Comparison of ENCODE assay signal across 1 cellular context in genomic region chr2:11094021-11094810, GRCh38.
TF ChIP-seq lines count a peak whose summit lies in the region.

No MANE protein-coding gene starts in this region.

TF ChIP-seq in GM23338, 12 proteins besides CTCF, POLR2A, EP300 and RAD21 (continued from another document):
- TF ChIP-seq ZNF462 (CRISPR knock-in tag; IDR thresholded peaks at IDR 0.05) (no peak), JUNB (IDR thresholded peaks at IDR 0.05; ENCODE audit: unreplicated experiment) (no peak), STAT1 (IDR thresholded peaks at IDR 0.05; ENCODE audit: unreplicated experiment) (no peak), ZNF114 (CRISPR knock-in tag; IDR thresholded peaks at IDR 0.05) (no peak), ZNF331 (CRISPR knock-in tag; IDR thresholded peaks at IDR 0.05; ENCODE audit: low read depth) (no peak), EZH2phosphoT487 (IDR thresholded peaks at IDR 0.05; ENCODE audit: unreplicated experiment) (no peak), REST (IDR thresholded peaks at IDR 0.05; ENCODE audit: unreplicated experiment) (no peak), EZH2 (IDR thresholded peaks at IDR 0.05; ENCODE audit: low read depth, unreplicated experiment) (no peak), CREB1 (CRISPR knock-in tag; IDR thresholded peaks at IDR 0.05; ENCODE audit: low read depth) (no peak)
